ENCODE assay signal across 17 cellular contexts in the genomic region with DNA sequence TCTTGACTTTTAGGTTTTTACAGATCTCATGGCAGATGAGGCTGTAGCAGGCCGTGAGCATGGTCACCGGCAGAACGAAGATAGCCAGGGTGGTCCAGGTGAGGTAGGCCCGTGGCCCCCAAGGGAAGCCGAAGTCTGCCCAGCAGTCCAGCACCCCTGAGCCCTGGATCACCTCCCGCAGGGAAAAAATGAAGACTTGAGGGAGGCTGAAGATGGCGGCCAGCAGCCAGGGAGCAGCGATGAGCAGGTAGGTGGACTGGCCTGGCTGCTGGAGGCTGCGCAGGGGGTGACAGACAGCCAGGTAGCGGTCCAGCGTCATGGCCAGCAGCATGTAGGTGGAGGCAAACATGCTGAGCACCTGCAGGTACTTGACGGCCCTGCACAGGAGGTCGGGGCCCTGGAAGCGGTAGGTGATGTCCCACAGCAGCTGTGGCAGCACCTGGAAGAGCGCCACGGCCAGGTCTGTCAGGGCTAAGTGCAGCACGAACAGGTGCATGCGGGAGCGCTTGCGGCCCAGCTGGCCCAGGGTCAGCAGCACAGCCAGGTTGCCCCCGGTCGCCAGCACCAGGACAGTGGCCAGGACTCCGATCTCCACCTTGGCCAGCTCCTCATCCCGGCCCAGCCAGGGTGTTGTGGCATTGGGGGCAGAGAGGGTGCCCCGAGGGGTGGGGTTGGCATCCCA. TPM values are rescaled to one million over a fixed set of nuclear protein-coding genes. Genes with fewer than 3 reads are reported as not detected.
DNase-seq lines count a peak whose midpoint lies in the region; ATAC-seq lines count a peak whose summit lies in the region.
"Had no signal": no experiment of that assay in that cellular context is flagged by ENCODE, and none has a peak within 500 bp of the region (broad histone marks: within the 10 kb centered on the region; RNA-seq: fewer than 3 reads in every experiment).

No MANE protein-coding gene starts in this region.

- H3K36me3 ChIP-seq in NT2/D1 (ENCODE audit: insufficient read depth, insufficient read length, low read length) = no peaks in the 10 kb centered on the region
- H3K36me3 ChIP-seq: adrenal gland, lower lobe of right lung, ovary, WERI-Rb-1 had no signal

- no peak overlapping the region for H3K27ac Mint-ChIP-seq in activated CD4-positive, alpha-beta T cell treated with anti-CD3 and anti-CD28 coated beads, Interleukin-2, amount 10 ng/mL, durations not matched to agents 24 days and 14 days
- H3K27ac Mint-ChIP-seq in activated CD4-positive, alpha-beta T cell treated with anti-CD3 and anti-CD28 coated beads for 36 hours = no peak overlapping the region
- H3K27ac Mint-ChIP-seq in stimulated activated effector memory CD8-positive, alpha-beta T cell treated with anti-CD3 and anti-CD28 coated beads, Interleukin-12 subunit alpha, Interleukin-12 subunit beta, amount 100 ng/mL, for 72 hours = no peak overlapping the region
- H3K27ac Mint-ChIP-seq: CD8-positive, alpha-beta T cell had no signal

- H3K4me3 Mint-ChIP-seq in activated CD4-positive, alpha-beta T cell treated with anti-CD3 and anti-CD28 coated beads, Interleukin-2, amount 10 ng/mL, durations not matched to agents 24 days and 14 days = peak overlapping the region; percentile 24
- no peak overlapping the region for H3K4me3 Mint-ChIP-seq in activated CD4-positive, alpha-beta T cell treated with anti-CD3 and anti-CD28 coated beads for 36 hours
- peak overlapping the region; percentile 33 for H3K4me3 Mint-ChIP-seq in stimulated activated effector memory CD8-positive, alpha-beta T cell treated with anti-CD3 and anti-CD28 coated beads, Interleukin-12 subunit alpha, Interleukin-12 subunit beta, amount 100 ng/mL, for 72 hours
- H3K4me3 Mint-ChIP-seq: CD8-positive, alpha-beta T cell had no signal

- H3K4me3 ChIP-seq in NT2/D1 (ENCODE audit: insufficient read length, low read depth) (peak overlapping the region; percentile 52), iPS-11a (ENCODE audit: low read depth, low read length) (peak overlapping the region; percentile 67)

- H3K27me3 Mint-ChIP-seq in activated CD4-positive, alpha-beta T cell treated with anti-CD3 and anti-CD28 coated beads, Interleukin-2, amount 10 ng/mL, durations not matched to agents 24 days and 14 days = peaks cover 68% of the 10 kb centered on the region
- H3K27me3 Mint-ChIP-seq in activated CD4-positive, alpha-beta T cell treated with anti-CD3 and anti-CD28 coated beads for 36 hours = peaks cover 38% of the 10 kb centered on the region

- no peaks in the 10 kb centered on the region for H3K36me3 Mint-ChIP-seq in activated CD4-positive, alpha-beta T cell treated with anti-CD3 and anti-CD28 coated beads, Interleukin-2, amount 10 ng/mL, durations not matched to agents 24 days and 14 days (ENCODE audit: low read depth)
- peaks cover 2% of the 10 kb centered on the region for H3K36me3 Mint-ChIP-seq in activated CD4-positive, alpha-beta T cell treated with anti-CD3 and anti-CD28 coated beads for 36 hours (ENCODE audit: low read depth)
- H3K36me3 Mint-ChIP-seq in stimulated activated effector memory CD8-positive, alpha-beta T cell treated with anti-CD3 and anti-CD28 coated beads, Interleukin-12 subunit alpha, Interleukin-12 subunit beta, amount 100 ng/mL, for 72 hours = no peaks in the 10 kb centered on the region
- H3K36me3 Mint-ChIP-seq: CD8-positive, alpha-beta T cell had no signal

- peaks cover 8% of the 10 kb centered on the region for H3K9me3 ChIP-seq in NT2/D1 (ENCODE audit: insufficient read depth, low read length)
- H3K9me3 ChIP-seq: adrenal gland, ovary had no signal

- in situ Hi-C loops in KBM-7 (cut with MboI; ENCODE audit: low pct_unique_long_range_greater_than_20kb, low sequenced_read_pairs) = no loop called here

- peak overlapping the region; percentile 69 for H3K9ac ChIP-seq in NT2/D1 (ENCODE audit: insufficient read length, low read depth)

- peaks cover 2% of the 10 kb centered on the region for H3K4me1 Mint-ChIP-seq in activated CD4-positive, alpha-beta T cell treated with anti-CD3 and anti-CD28 coated beads, Interleukin-2, amount 10 ng/mL, durations not matched to agents 24 days and 14 days
- H3K4me1 Mint-ChIP-seq in activated CD4-positive, alpha-beta T cell treated with anti-CD3 and anti-CD28 coated beads for 36 hours = peaks cover 8% of the 10 kb centered on the region
- H3K4me1 Mint-ChIP-seq in stimulated activated effector memory CD8-positive, alpha-beta T cell treated with anti-CD3 and anti-CD28 coated beads, Interleukin-12 subunit alpha, Interleukin-12 subunit beta, amount 100 ng/mL, for 72 hours = peaks cover 13% of the 10 kb centered on the region

- H3K9me3 Mint-ChIP-seq in activated CD4-positive, alpha-beta T cell treated with anti-CD3 and anti-CD28 coated beads, Interleukin-2, amount 10 ng/mL, durations not matched to agents 24 days and 14 days = no peaks in the 10 kb centered on the region
- peaks cover 3% of the 10 kb centered on the region for H3K9me3 Mint-ChIP-seq in activated CD4-positive, alpha-beta T cell treated with anti-CD3 and anti-CD28 coated beads for 36 hours (ENCODE audit: low read depth)
- H3K9me3 Mint-ChIP-seq in stimulated activated effector memory CD8-positive, alpha-beta T cell treated with anti-CD3 and anti-CD28 coated beads, Interleukin-12 subunit alpha, Interleukin-12 subunit beta, amount 100 ng/mL, for 72 hours = peaks cover 3% of the 10 kb centered on the region

- intact Hi-C loops in activated CD4-positive, alpha-beta T cell treated with anti-CD3 and anti-CD28 coated beads, Interleukin-2, amount 10 ng/mL, durations not matched to agents 24 days and 14 days (cut with micrococcal nuclease) = no loop called here
- intact Hi-C loops in activated CD4-positive, alpha-beta T cell treated with anti-CD3 and anti-CD28 coated beads for 36 hours (cut with DNase I, micrococcal nuclease) = no loop called here

- DNase-seq in activated CD4-positive, alpha-beta T cell treated with anti-CD3 and anti-CD28 coated beads, Interleukin-2, amount 10 ng/mL, durations not matched to agents 24 days and 14 days = no peak
- DNase-seq in activated CD4-positive, alpha-beta T cell treated with anti-CD3 and anti-CD28 coated beads for 36 hours = no peak
- DNase-seq in NT2/D1 (ENCODE audit: low read depth, low spot score) = no peak
- DNase-seq in stimulated activated effector memory CD8-positive, alpha-beta T cell treated with anti-CD3 and anti-CD28 coated beads, Interleukin-12 subunit alpha, Interleukin-12 subunit beta, amount 100 ng/mL, for 72 hours (ENCODE audit: low spot score in 2 of 2) = no peak
- DNase-seq in activated effector memory CD4-positive, alpha-beta T cell treated with anti-CD3 and anti-CD28 coated beads, Interleukin-2, amount 50 U/mL, for 16 hours = no peak
- DNase-seq in KBM-7 = no peak
- DNase-seq: CD8-positive, alpha-beta T cell; GF-D8; lower lobe of right lung; NCI-H226; WERI-Rb-1 had no signal

- CTCF ChIA-PET in activated CD4-positive, alpha-beta T cell treated with anti-CD3 and anti-CD28 coated beads for 36 hours (lab: Charles Lee) = no interaction called here

- H3K4me1 ChIP-seq in NT2/D1 (ENCODE audit: insufficient read depth, insufficient read length) = peaks cover 6% of the 10 kb centered on the region

- POLR2A ChIA-PET in activated CD4-positive, alpha-beta T cell treated with anti-CD3 and anti-CD28 coated beads for 36 hours (lab: Charles Lee) = no interaction called here

- ATAC-seq in activated CD4-positive, alpha-beta T cell treated with anti-CD3 and anti-CD28 coated beads for 36 hours = no peak
- ATAC-seq in stimulated activated effector memory CD8-positive, alpha-beta T cell treated with anti-CD3 and anti-CD28 coated beads, Interleukin-12 subunit alpha, Interleukin-12 subunit beta, amount 100 ng/mL, for 72 hours = no peak
- no peak for ATAC-seq in HG02763 (IDR thresholded peaks at IDR 0.05; ENCODE audit: unreplicated experiment)
- ATAC-seq: CD8-positive, alpha-beta T cell had no signal

- H3K27me3 ChIP-seq in NT2/D1 (ENCODE audit: insufficient read depth, insufficient read length) = peaks cover 61% of the 10 kb centered on the region
- H3K27me3 ChIP-seq: ovary had no signal

RNA-seq across cellular contexts. Expression of a gene that starts 0.9 kb away (rescaled TPM):
- total RNA-seq in activated CD4-positive, alpha-beta T cell treated with anti-CD3 and anti-CD28 coated beads, Interleukin-2, amount 10 ng/mL, durations not matched to agents 24 days and 14 days = not detected in 2 replicates
- total RNA-seq in activated CD4-positive, alpha-beta T cell treated with anti-CD3 and anti-CD28 coated beads for 36 hours = not detected
- total RNA-seq: A673; adrenal gland; CD8-positive, alpha-beta T cell; lower lobe of right lung; ovary; PC-9 had no signal
